In the genomic region with DNA sequence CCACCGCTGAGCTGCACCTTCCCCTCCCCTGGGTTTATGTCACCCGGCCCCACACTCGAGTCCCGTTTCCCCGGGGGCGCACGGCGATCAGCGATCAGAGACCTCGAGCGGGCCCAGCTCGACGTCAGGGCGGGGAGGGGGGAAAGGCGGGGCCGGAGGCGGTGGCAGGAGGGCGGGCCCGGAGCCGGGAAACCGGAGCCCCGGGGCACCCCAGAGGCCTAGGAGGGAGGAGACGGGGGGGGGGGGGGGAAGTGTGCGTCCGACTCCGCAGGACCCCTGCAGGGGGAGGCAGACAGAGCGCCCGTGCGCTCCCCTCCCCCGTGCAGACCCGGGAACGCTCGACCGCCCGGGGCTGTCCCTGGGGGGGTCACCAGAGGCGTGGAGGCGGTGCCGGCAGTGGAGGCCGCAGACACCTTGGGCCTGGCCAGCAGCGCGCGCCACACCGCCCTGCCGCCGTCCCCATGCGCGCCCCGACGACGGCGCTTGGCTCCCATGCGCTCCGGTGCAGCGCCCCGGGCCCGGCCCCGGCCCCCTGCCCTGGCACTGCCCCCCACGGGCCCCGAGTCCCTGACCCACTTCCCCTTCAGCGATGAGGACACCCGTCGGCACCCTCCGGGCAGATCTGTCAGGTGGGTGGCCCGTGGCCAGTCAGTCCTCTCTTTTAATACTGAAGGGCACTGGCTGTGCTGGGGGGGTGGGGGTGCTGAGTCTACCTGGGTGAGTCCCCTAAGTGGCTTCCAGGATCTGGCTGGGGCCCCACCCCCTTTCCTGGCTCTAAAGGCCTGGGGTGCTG, we compare ENCODE assay signal across 8 cellular contexts. TPM values are rescaled to one million over a fixed set of nuclear protein-coding genes. Genes with fewer than 3 reads are reported as not detected.
A peak's percentile ranks its signal among the peaks of the same experiment; 100 is the strongest.
DNase-seq lines count a peak whose midpoint lies in the region; ATAC-seq and TF ChIP-seq lines count a peak whose summit lies in the region.

No MANE protein-coding gene starts in this region.

- peaks cover 7% of the 10 kb centered on the region for H3K27me3 ChIP-seq in BJ (ENCODE audit: control insufficient read depth, insufficient read depth, low read length)

- H3K4me1 Mint-ChIP-seq in activated CD8-positive, alpha-beta memory T cell treated with anti-CD3 and anti-CD28 coated beads, Interleukin-2, amount 10 ng/mL, durations not matched to agents 7 days and 5 days = peaks cover 75% of the 10 kb centered on the region
- peaks cover 27 to 58% (median 43%) of the 10 kb centered on the region in 4 donors for H3K4me1 Mint-ChIP-seq in naive thymus-derived CD8-positive, alpha-beta T cell

- no peaks in the 10 kb centered on the region for H3K9me3 Mint-ChIP-seq in activated CD8-positive, alpha-beta memory T cell treated with anti-CD3 and anti-CD28 coated beads, Interleukin-2, amount 10 ng/mL, durations not matched to agents 7 days and 5 days (ENCODE audit: low read depth)
- peaks cover 0 to 2% (median 0%) of the 10 kb centered on the region in 9 donors for H3K9me3 Mint-ChIP-seq in naive thymus-derived CD8-positive, alpha-beta T cell

- ATAC-seq in activated CD8-positive, alpha-beta memory T cell treated with anti-CD3 and anti-CD28 coated beads, Interleukin-2, amount 10 ng/mL, durations not matched to agents 7 days and 5 days = peak; percentile 49
- peak; percentile 45 to 69 for ATAC-seq in naive thymus-derived CD8-positive, alpha-beta T cell
- ATAC-seq in GM18498 (IDR thresholded peaks at IDR 0.05; ENCODE audit: unreplicated experiment) = no peak

- H3K36me3 Mint-ChIP-seq in activated CD8-positive, alpha-beta memory T cell treated with anti-CD3 and anti-CD28 coated beads, Interleukin-2, amount 10 ng/mL, durations not matched to agents 7 days and 5 days = peaks cover 17% of the 10 kb centered on the region
- peaks cover 0 to 2% (median 0%) of the 10 kb centered on the region in 3 donors for H3K36me3 Mint-ChIP-seq in naive thymus-derived CD8-positive, alpha-beta T cell

- DNase-seq in BJ (ENCODE audit: low read depth) (no peak), erythroblast (lab: John Stamatoyannopoulos, UW) (peak; percentile 77), NCI-H2107 (lab: John Stamatoyannopoulos, UW) (no peak), SW 1271 (lab: John Stamatoyannopoulos, UW) (no peak)
- DNase-seq in activated CD8-positive, alpha-beta memory T cell treated with anti-CD3 and anti-CD28 coated beads, Interleukin-2, amount 10 ng/mL, durations not matched to agents 7 days and 5 days = peak; percentile 75
- peak; percentile 58 to 85 (median 62) for DNase-seq in naive thymus-derived CD8-positive, alpha-beta T cell

- no peak for TF ChIP-seq EP300 in Ishikawa (IDR thresholded peaks at IDR 0.05; ENCODE audit: borderline replicate concordance)

- peaks cover 6% of the 10 kb centered on the region for H3K27me3 Mint-ChIP-seq in activated CD8-positive, alpha-beta memory T cell treated with anti-CD3 and anti-CD28 coated beads, Interleukin-2, amount 10 ng/mL, durations not matched to agents 7 days and 5 days
- H3K27me3 Mint-ChIP-seq in naive thymus-derived CD8-positive, alpha-beta T cell = peaks cover 13 to 39% (median 24%) of the 10 kb centered on the region in 5 donors

- no peak for TF ChIP-seq CTCF in BJ (IDR thresholded peaks at IDR 0.05; ENCODE audit: insufficient read depth, low read depth, low read length)

- peak overlapping the region; percentile 59 for H3K4me3 ChIP-seq in BJ (ENCODE audit: low read depth, low read length)

- peaks cover 2% of the 10 kb centered on the region; the same call in 1 of the 2 replicates for H3K36me3 ChIP-seq in BJ (ENCODE audit: control insufficient read depth, insufficient read depth, low read length)

- peak overlapping the region; percentile 96 for H3K27ac Mint-ChIP-seq in activated CD8-positive, alpha-beta memory T cell treated with anti-CD3 and anti-CD28 coated beads, Interleukin-2, amount 10 ng/mL, durations not matched to agents 7 days and 5 days
- H3K27ac Mint-ChIP-seq in naive thymus-derived CD8-positive, alpha-beta T cell = peak overlapping the region; percentile 79 to 97 (median 90)

- POLR2A ChIA-PET in BJ (lab: Charles Lee) = no interaction called here
- POLR2A ChIA-PET in naive thymus-derived CD8-positive, alpha-beta T cell (lab: Charles Lee) = interaction anchor here (1.0 to 1.6 kb wide), 2 partner anchors 24 to 28 kb away, joined by 3 to 5 read pairs; partner anchors contain the start of gene CDC37

- CTCF ChIA-PET in BJ (lab: Yijun Ruan, JAX) = interaction anchor here (0.9 to 2.3 kb wide), 6 partner anchors 9 to 141 kb away, joined by 3 to 7 read pairs (median 3); no protein-coding TSS in a partner anchor
- CTCF ChIA-PET in activated CD8-positive, alpha-beta memory T cell treated with anti-CD3 and anti-CD28 coated beads, Interleukin-2, amount 10 ng/mL, durations not matched to agents 7 days and 5 days (lab: Charles Lee) = interaction anchor here (0.9 to 23.1 kb wide), 5 partner anchors 8 to 509 kb away, joined by 3 to 1020 read pairs (median 8); partner anchors contain the start of genes CDC37, ICAM1 and PDE4A

- no peak for TF ChIP-seq RAD21 in Ishikawa (IDR thresholded peaks at IDR 0.05; ENCODE audit: low read depth)

- peak overlapping the region; percentile 80 for H3K4me3 Mint-ChIP-seq in activated CD8-positive, alpha-beta memory T cell treated with anti-CD3 and anti-CD28 coated beads, Interleukin-2, amount 10 ng/mL, durations not matched to agents 7 days and 5 days
- H3K4me3 Mint-ChIP-seq in naive thymus-derived CD8-positive, alpha-beta T cell = peak overlapping the region; percentile 78 to 90 (median 87)

- no peak for TF ChIP-seq POLR2A in erythroblast (IDR thresholded peaks at IDR 0.05; ENCODE audit: low read length)

TF ChIP-seq in Ishikawa, 13 proteins besides CTCF, POLR2A, EP300 and RAD21:
- peak; percentile 84 for TF ChIP-seq ZBTB7A (IDR thresholded peaks at IDR 0.05; ENCODE audit: low read depth)
- 0 out of 2 replicates have a peak, but pooled peaks have one; percentile 26 for TF ChIP-seq YY1 (IDR thresholded peaks at IDR 0.05; ENCODE audit: low read depth)
- TF ChIP-seq TCF12 (IDR thresholded peaks at IDR 0.05; ENCODE audit: low read depth) = 0 out of 2 replicates have a peak, but pooled peaks have one; percentile 25
- TF ChIP-seq EGR1 (IDR thresholded peaks at IDR 0.05) = no peak
- 0 out of 2 replicates have a peak, but pooled peaks have one; percentile 12 for TF ChIP-seq CREB1 (IDR thresholded peaks at IDR 0.05; ENCODE audit: low read depth)
- TF ChIP-seq, protein P1, sequence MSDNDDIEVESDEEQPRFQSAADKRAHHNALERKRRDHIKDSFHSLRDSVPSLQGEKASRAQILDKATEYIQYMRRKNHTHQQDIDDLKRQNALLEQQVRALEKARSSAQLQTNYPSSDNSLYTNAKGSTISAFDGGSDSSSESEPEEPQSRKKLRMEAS (IDR thresholded peaks at IDR 0.05) = peak; percentile 90
- no peak for TF ChIP-seq TEAD4 (IDR thresholded peaks at IDR 0.05)
- TF ChIP-seq TAF1 (IDR thresholded peaks at IDR 0.05; ENCODE audit: low read depth) = 0 out of 2 replicates have a peak, but pooled peaks have one; percentile 33
TF ChIP-seq in Ishikawa: peak in this region for 6.

RNA-seq across cellular contexts. Expression of gene PDE4A, which starts 11.8 kb away (rescaled TPM):
- 3.4 and 4.2 TPM in 2 replicates for polyA plus RNA-seq in BJ (2011; rRNA removed)
- polyA minus RNA-seq in BJ (2011; rRNA and poly(A)+ RNA removed) = 11.1 and 15.9 TPM in 2 replicates
- total RNA-seq in activated CD8-positive, alpha-beta memory T cell treated with anti-CD3 and anti-CD28 coated beads, Interleukin-2, amount 10 ng/mL, durations not matched to agents 7 days and 5 days = 100 to 1,000 TPM in 1 of 2 experiments, 10 to 100 TPM in 1; 74.9 to 103 TPM
- total RNA-seq in naive thymus-derived CD8-positive, alpha-beta T cell = under 1 TPM; 0.88 to 0.99 TPM
- 1 to 10 TPM in 2 of 3 donors, under 1 TPM in 1; 0.33 to 2.5 (median 1.9) TPM for polyA plus RNA-seq in naive thymus-derived CD8-positive, alpha-beta T cell

RNA-seq across cellular contexts. Expression of gene CDC37, which starts 28.8 kb away (rescaled TPM):
- 361 and 429 TPM in 2 replicates for polyA plus RNA-seq in BJ (2011; rRNA removed)
- polyA minus RNA-seq in BJ (2011; rRNA and poly(A)+ RNA removed) = 100 and 134 TPM in 2 replicates
- total RNA-seq in activated CD8-positive, alpha-beta memory T cell treated with anti-CD3 and anti-CD28 coated beads, Interleukin-2, amount 10 ng/mL, durations not matched to agents 7 days and 5 days = 100 to 1,000 TPM; 283 to 309 TPM
- 100 to 1,000 TPM; 155 to 158 TPM for total RNA-seq in naive thymus-derived CD8-positive, alpha-beta T cell
- 10 to 100 TPM; 63.2 to 81.1 (median 65.6) TPM for polyA plus RNA-seq in naive thymus-derived CD8-positive, alpha-beta T cell

RNA-seq across cellular contexts. Expression of gene TYK2, which starts 51.8 kb away (rescaled TPM):
- 31.7 and 40.9 TPM in 2 replicates for polyA plus RNA-seq in BJ (2011; rRNA removed)
- 30.4 and 33.3 TPM in 2 replicates for polyA minus RNA-seq in BJ (2011; rRNA and poly(A)+ RNA removed)
- total RNA-seq in activated CD8-positive, alpha-beta memory T cell treated with anti-CD3 and anti-CD28 coated beads, Interleukin-2, amount 10 ng/mL, durations not matched to agents 7 days and 5 days = 100 to 1,000 TPM; 277 to 296 TPM
- total RNA-seq in naive thymus-derived CD8-positive, alpha-beta T cell = 100 to 1,000 TPM; 313 to 319 TPM
- polyA plus RNA-seq in naive thymus-derived CD8-positive, alpha-beta T cell = 10 to 100 TPM; 33.4 to 50.3 (median 43.9) TPM

Comparison
In these comparisons a context has a peak if more than half of its experiments do, and no peak if none do; other contexts are left out.
1. DNase-seq: peak in activated CD8-positive, alpha-beta memory T cell treated with anti-CD3 and anti-CD28 coated beads, Interleukin-2, amount 10 ng/mL, durations not matched to agents 7 days and 5 days (single experiment), erythroblast (2 of 2) and naive thymus-derived CD8-positive, alpha-beta T cell (10 of 10); none in BJ (single experiment), NCI-H2107 (single experiment) and SW 1271 (0 of 2).
2. RNA of gene PDE4A, which starts 11.8 kb away (total RNA-seq): 74.9 to 103 TPM in activated CD8-positive, alpha-beta memory T cell treated with anti-CD3 and anti-CD28 coated beads, Interleukin-2, amount 10 ng/mL, durations not matched to agents 7 days and 5 days; 0.88 to 0.99 TPM in naive thymus-derived CD8-positive, alpha-beta T cell; every median in the first group is over 10 times any median in the second.